In the genomic region with DNA sequence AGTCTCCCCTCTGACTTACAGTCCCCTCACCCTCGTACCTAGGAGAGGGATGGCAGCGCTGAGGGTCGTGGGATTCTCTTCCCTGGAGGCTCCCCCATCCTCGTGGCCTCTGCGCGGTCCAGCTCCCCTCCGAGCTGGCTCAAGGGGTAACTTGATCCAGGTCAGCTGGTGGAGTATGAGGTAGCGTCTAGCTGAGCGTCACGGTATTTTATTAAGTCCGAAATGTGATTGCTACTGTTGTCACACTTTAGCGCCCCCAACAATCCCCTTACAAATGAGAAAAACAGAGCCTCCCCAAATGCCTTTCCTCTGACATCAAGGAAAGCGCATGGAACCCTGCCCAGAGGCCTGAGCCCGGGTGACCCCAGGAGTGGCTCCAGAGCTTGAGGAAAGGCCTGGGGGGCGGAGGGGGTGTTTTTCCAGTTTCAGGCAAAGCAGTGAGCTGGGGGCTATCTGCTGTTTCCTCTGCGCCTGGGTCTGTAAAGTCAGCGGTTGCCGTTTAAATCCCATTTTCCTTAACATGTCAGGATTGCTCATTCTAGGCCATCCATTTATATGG, we compare ENCODE assay signal across 23 cellular contexts.
"Had no signal": no experiment of that assay in that cellular context is flagged by ENCODE, and none has a peak within 500 bp of the region (broad histone marks: within the 10 kb centered on the region; RNA-seq: fewer than 3 reads in every experiment).

No MANE protein-coding gene starts in this region.

- DNase-seq: activated CD4-positive, alpha-beta T cell treated with anti-CD3 and anti-CD28 coated beads for 48 hours; activated CD4-positive, alpha-beta T cell treated with anti-CD3 and anti-CD28 coated beads, Interleukin-2, amount 50 U/mL, for 4 hours; activated CD4-positive, CD25-positive, alpha-beta regulatory T cell treated with anti-CD3 and anti-CD28 coated beads, Interleukin-2, amount 50 U/mL, for 72 hours; activated CD8-positive, alpha-beta memory T cell treated with anti-CD3 and anti-CD28 coated beads, Interleukin-2, amount 50 U/mL, for 48 hours; activated CD8-positive, alpha-beta T cell treated with anti-CD3 and anti-CD28 coated beads, Interleukin-2, amount 10 ng/mL, durations not matched to agents 7 days and 5 days; activated effector memory CD4-positive, alpha-beta T cell treated with Interleukin-2 at 50 U/mL for 16 hours; activated naive CD4-positive, alpha-beta T cell; activated T-cell treated with anti-CD3 and anti-CD28 coated beads, Interleukin-2, amount 50 U/mL, for 1 hour; aorta; caudate nucleus; KG1; NCI-H1092 treated with DMSO at 0.1 percent for 48 hours; NCI-H1417 treated with DMSO at 0.1 percent for 48 hours; NCI-H1694; NCI-H2029; NCI-H345; NCI-H510A; NCI-H69; Peyer's patch; SHP77 had no signal

- H3K27me3 ChIP-seq: breast epithelium, Peyer's patch had no signal

- H3K4me3 ChIP-seq: breast epithelium, Peyer's patch had no signal

- H3K4me1 ChIP-seq: breast epithelium, Peyer's patch had no signal

- H3K36me3 ChIP-seq: breast epithelium, Peyer's patch had no signal

- H3K9me3 ChIP-seq: breast epithelium, Peyer's patch had no signal

- H3K27ac ChIP-seq: breast epithelium, Peyer's patch, RWPE1 had no signal

- ATAC-seq: activated CD8-positive, alpha-beta T cell treated with anti-CD3 and anti-CD28 coated beads, Interleukin-2, amount 10 ng/mL, durations not matched to agents 7 days and 5 days; WTC11 had no signal
